20 cellular contexts compared by ENCODE assay signal in genomic region chr12:132690112-132690511, GRCh38. TPM values are rescaled to one million over a fixed set of nuclear protein-coding genes. Genes with fewer than 3 reads are reported as not detected.
DNase-seq lines count a peak whose midpoint lies in the region; ATAC-seq and TF ChIP-seq lines count a peak whose summit lies in the region.
"Had no signal": no experiment of that assay in that cellular context is flagged by ENCODE, and none has a peak within 500 bp of the region (broad histone marks: within the 10 kb centered on the region; RNA-seq: fewer than 3 reads in every experiment).

No MANE protein-coding gene starts in this region.

- H4K20me1 ChIP-seq in neural progenitor cell (ENCODE audit: low read depth) = peaks cover 33% of the 10 kb centered on the region

- peak overlapping the region; percentile 35 for H3K4me2 ChIP-seq in neural progenitor cell
- H3K4me2 ChIP-seq: KMS-11 had no signal

- no peak overlapping the region for H3K9ac ChIP-seq in neural progenitor cell
- H3K9ac ChIP-seq: KMS-11 had no signal

- TF ChIP-seq CTCF in HEK293 (tag by site-specific recombination; IDR thresholded peaks at IDR 0.05) = no peak
- TF ChIP-seq CTCF in endothelial cell (IDR thresholded peaks at IDR 0.05; ENCODE audit: unreplicated experiment) = no peak
- no peak for TF ChIP-seq CTCF in neural progenitor cell (IDR thresholded peaks at IDR 0.05)

- no peak overlapping the region for H3K27ac Mint-ChIP-seq in T-helper 2 cell treated with Interferon-gamma antibody and Interleukin-4, amounts not matched to agents 5 μg/mL and 100 μg/mL, for 36 hours
- H3K27ac Mint-ChIP-seq in endothelial cell (ENCODE audit: unreplicated experiment) (peak overlapping the region; percentile 46), neural progenitor cell (no peak overlapping the region)
- H3K27ac Mint-ChIP-seq: activated T-helper 17 cell treated with anti-CD3 and anti-CD28 coated beads, Interleukin-2, amount 50 U/mL, for 72 hours had no signal

- peaks cover 21% of the 10 kb centered on the region for H3K4me1 Mint-ChIP-seq in T-helper 2 cell treated with Interferon-gamma antibody and Interleukin-4, amounts not matched to agents 5 μg/mL and 100 μg/mL, for 36 hours (ENCODE audit: low read depth)
- H3K4me1 Mint-ChIP-seq in endothelial cell (ENCODE audit: unreplicated experiment) (peaks cover 22% of the 10 kb centered on the region), neural progenitor cell (peaks cover 19% of the 10 kb centered on the region)

- H3K36me3 Mint-ChIP-seq in T-helper 2 cell treated with Interferon-gamma antibody and Interleukin-4, amounts not matched to agents 5 μg/mL and 100 μg/mL, for 36 hours (ENCODE audit: low read depth) = peaks cover 14% of the 10 kb centered on the region
- H3K36me3 Mint-ChIP-seq in endothelial cell (ENCODE audit: low read depth, unreplicated experiment) = peaks cover 26% of the 10 kb centered on the region
- peaks cover 19% of the 10 kb centered on the region for H3K36me3 Mint-ChIP-seq in neural progenitor cell

- H3F3A ChIP-seq in neural progenitor cell (ENCODE audit: low read depth) = peaks cover 5% of the 10 kb centered on the region

- peaks cover 20% of the 10 kb centered on the region for H3K79me2 ChIP-seq in neural progenitor cell (ENCODE audit: low read depth)

- H3K9me3 Mint-ChIP-seq in T-helper 2 cell treated with Interferon-gamma antibody and Interleukin-4, amounts not matched to agents 5 μg/mL and 100 μg/mL, for 36 hours = no peaks in the 10 kb centered on the region
- H3K9me3 Mint-ChIP-seq in endothelial cell (ENCODE audit: unreplicated experiment) (no peaks in the 10 kb centered on the region), neural progenitor cell (peaks cover 2% of the 10 kb centered on the region)
- H3K9me3 Mint-ChIP-seq: activated T-helper 17 cell treated with anti-CD3 and anti-CD28 coated beads, Interleukin-2, amount 50 U/mL, for 72 hours had no signal

- H3K4me1 ChIP-seq in HEK293 (ENCODE audit: control insufficient read depth, insufficient read depth, low read length) (0 out of 2 replicates have a peak, but pooled peaks cover 3% of the 10 kb centered on the region), neural progenitor cell (no peaks in the 10 kb centered on the region)

- CTCF ChIA-PET in HEK293 (lab: Yijun Ruan, JAX) = no interaction called here

- H3K27me3 Mint-ChIP-seq in T-helper 2 cell treated with Interferon-gamma antibody and Interleukin-4, amounts not matched to agents 5 μg/mL and 100 μg/mL, for 36 hours (ENCODE audit: low read depth) = no peaks in the 10 kb centered on the region
- peaks cover 14% of the 10 kb centered on the region for H3K27me3 Mint-ChIP-seq in endothelial cell (ENCODE audit: unreplicated experiment)
- peaks cover 4% of the 10 kb centered on the region for H3K27me3 Mint-ChIP-seq in neural progenitor cell (ENCODE audit: insufficient read depth, low read depth)
- H3K27me3 Mint-ChIP-seq: activated T-helper 17 cell treated with anti-CD3 and anti-CD28 coated beads, Interleukin-2, amount 50 U/mL, for 72 hours had no signal

- DNase-seq in T-helper 2 cell treated with Interferon-gamma antibody and Interleukin-4, amounts not matched to agents 5 μg/mL and 100 μg/mL, for 36 hours (ENCODE audit: low spot score) = no peak
- DNase-seq in T-helper 2 cell = no peak
- no peak for DNase-seq in endothelial cell (ENCODE audit: low spot score)
- DNase-seq in neural progenitor cell (ENCODE audit: low spot score) = no peak
- DNase-seq in iPS-NIHi11 (ENCODE audit: low spot score) = no peak
- DNase-seq: C1 segment of cervical spinal cord; DMS53; NCI-H1105; NCI-H748 treated with DMSO at 0.1 percent for 48 hours; stimulated activated CD4-positive, alpha-beta T cell treated with anti-CD3 and anti-CD28 coated beads, Interleukin-4, amount 100 ng/mL, for 24 hours had no signal

- H3K27ac ChIP-seq in HEK293 (ENCODE audit: extremely low read depth, low read depth, low read length) (no peak overlapping the region), neural progenitor cell (no peak overlapping the region)
- H3K27ac ChIP-seq: ascending aorta, coronary artery, KMS-11, skin epidermis had no signal

- H3K4me3 Mint-ChIP-seq in T-helper 2 cell treated with Interferon-gamma antibody and Interleukin-4, amounts not matched to agents 5 μg/mL and 100 μg/mL, for 36 hours = peak overlapping the region; percentile 43
- H3K4me3 Mint-ChIP-seq in endothelial cell (ENCODE audit: unreplicated experiment) (peak overlapping the region; percentile 86), neural progenitor cell (peak overlapping the region; percentile 82)

- no peak overlapping the region for H3K4me3 ChIP-seq in HEK293 (ENCODE audit: low read depth, low read length)
- no peak overlapping the region for H3K4me3 ChIP-seq in neural progenitor cell
- H3K4me3 ChIP-seq: coronary artery, skin epidermis had no signal

- H3K27me3 ChIP-seq in neural progenitor cell = peaks cover 20% of the 10 kb centered on the region
- H3K27me3 ChIP-seq: ascending aorta had no signal

- no peaks in the 10 kb centered on the region for H3K9me3 ChIP-seq in HEK293 (ENCODE audit: control insufficient read depth, insufficient read depth, low read depth, low read length)
- H3K9me3 ChIP-seq in neural progenitor cell (ENCODE audit: low read depth) = no peaks in the 10 kb centered on the region
- H3K9me3 ChIP-seq: ascending aorta, HAP-1 had no signal

- POLR2A ChIA-PET in HEK293 (lab: Yijun Ruan, JAX) = no interaction called here

- peaks cover 14 to 37% of the 10 kb centered on the region in 2 experiments; a peak in 2 of 3 replicates for H3K36me3 ChIP-seq in HEK293 (ENCODE audit: control insufficient read depth in 2 of 2, insufficient read depth in 1 of 2, low read length in 2 of 2)
- H3K36me3 ChIP-seq in neural progenitor cell = no peaks in the 10 kb centered on the region

- H2AFZ ChIP-seq in neural progenitor cell (replicated peaks) = no peak overlapping the region

- ATAC-seq in HG03457 (IDR thresholded peaks at IDR 0.05; ENCODE audit: unreplicated experiment) (no peak), GM18511 (IDR thresholded peaks at IDR 0.05; ENCODE audit: unreplicated experiment) (no peak)
- ATAC-seq: activated T-helper 17 cell treated with anti-CD3 and anti-CD28 coated beads, Interleukin-2, amount 50 U/mL, for 72 hours; Panc1 had no signal

TF ChIP-seq in HEK293, 187 proteins besides CTCF, POLR2A, EP300 and RAD21 (continues in another document):
- TF ChIP-seq ZBTB21 (tag by site-specific recombination; IDR thresholded peaks at IDR 0.05) = no peak
- no peak for TF ChIP-seq KLF16 (tag by site-specific recombination; IDR thresholded peaks at IDR 0.05)
- TF ChIP-seq ZNF221 (tag by site-specific recombination; IDR thresholded peaks at IDR 0.05; ENCODE audit: borderline replicate concordance) = no peak
- TF ChIP-seq ZBTB26 (tag by site-specific recombination; optimal IDR thresholded peaks at IDR 0.05) = no peak
- TF ChIP-seq ZIC2 (tag by site-specific recombination; IDR thresholded peaks at IDR 0.05) = peak; percentile 38; the same call in 1 of the 2 replicates

RNA-seq across cellular contexts. Expression of gene PXMP2, which starts 2.7 kb away (rescaled TPM):
- 18.6 TPM for total RNA-seq in endothelial cell (ENCODE audit: unreplicated experiment)
- total RNA-seq in neural progenitor cell (ENCODE audit: low replicate concordance) = 18.5 and 18.6 TPM in 2 replicates

RNA-seq across cellular contexts. Expression of gene POLE, which starts 3.0 kb away (rescaled TPM):
- 137 TPM for total RNA-seq in endothelial cell (ENCODE audit: unreplicated experiment)
- 46.8 and 69.7 TPM in 2 replicates for total RNA-seq in neural progenitor cell (ENCODE audit: low replicate concordance)

RNA-seq across cellular contexts. Expression of gene PGAM5, which starts 20.5 kb away (rescaled TPM):
- total RNA-seq in endothelial cell (ENCODE audit: unreplicated experiment) (43.9 TPM), neural progenitor cell (ENCODE audit: low replicate concordance) (41.3 and 49.2 TPM in 2 replicates)
